13 cellular contexts compared by ENCODE assay signal in the genomic region with DNA sequence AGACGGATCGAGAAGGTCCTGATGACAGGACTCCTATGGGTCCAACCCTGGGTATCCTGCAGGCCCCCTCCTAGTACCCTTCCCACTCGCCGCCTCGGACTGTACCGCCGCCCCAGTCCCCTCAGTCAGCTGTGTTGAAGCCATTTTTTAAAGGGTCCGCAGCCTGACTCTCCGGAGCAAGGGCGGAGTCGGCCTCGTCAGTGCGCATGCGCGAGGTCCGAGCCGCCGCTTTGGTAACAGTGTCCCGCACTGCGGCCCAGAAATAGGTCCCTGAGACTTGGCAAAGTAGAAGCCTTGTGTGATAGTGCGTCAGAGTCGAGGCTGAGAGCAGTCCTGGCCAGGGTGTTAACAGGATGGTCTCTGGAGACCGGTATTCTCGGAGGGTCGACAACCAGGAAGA.
"Had no signal": no experiment of that assay in that cellular context is flagged by ENCODE, and none has a peak within 500 bp of the region (broad histone marks: within the 10 kb centered on the region; RNA-seq: fewer than 3 reads in every experiment).

No MANE protein-coding gene starts in this region.

- H3K4me1 ChIP-seq: foreskin keratinocyte had no signal

- ATAC-seq: foreskin keratinocyte; left ventricle myocardium superior; natural killer cell treated with Interleukin-12 subunit alpha and Interleukin-12 subunit beta and Interleukin-15 and Interleukin-18, amount 100 ng/mL, for 72 hours; stimulated activated effector memory CD8-positive, alpha-beta T cell treated with anti-CD3 and anti-CD28 coated beads, Interleukin-12 subunit alpha, Interleukin-12 subunit beta, amount 100 ng/mL, for 72 hours had no signal

- H3K27ac ChIP-seq: foreskin keratinocyte had no signal

- DNase-seq: activated CD4-positive, alpha-beta T cell treated with anti-CD3 and anti-CD28 coated beads, Interleukin-2, amount 10 ng/mL, durations not matched to agents 24 days and 14 days; activated CD4-positive, CD25-positive, alpha-beta regulatory T cell; activated CD8-positive, alpha-beta memory T cell treated with anti-CD3 and anti-CD28 coated beads, Interleukin-2, amount 50 U/mL, for 48 hours; activated naive CD8-positive, alpha-beta T cell treated with anti-CD3 and anti-CD28 coated beads, Interleukin-2, amount 10 ng/mL, durations not matched to agents 7 days and 5 days; cortex of kidney; effector memory CD4-positive, alpha-beta T cell; foreskin keratinocyte; glutamatergic neuron; hypothalamus; left ventricle myocardium superior; retina had no signal

- H3K27me3 ChIP-seq: foreskin keratinocyte had no signal
